Comparison of ENCODE assay signal across 13 cellular contexts in the genomic region with DNA sequence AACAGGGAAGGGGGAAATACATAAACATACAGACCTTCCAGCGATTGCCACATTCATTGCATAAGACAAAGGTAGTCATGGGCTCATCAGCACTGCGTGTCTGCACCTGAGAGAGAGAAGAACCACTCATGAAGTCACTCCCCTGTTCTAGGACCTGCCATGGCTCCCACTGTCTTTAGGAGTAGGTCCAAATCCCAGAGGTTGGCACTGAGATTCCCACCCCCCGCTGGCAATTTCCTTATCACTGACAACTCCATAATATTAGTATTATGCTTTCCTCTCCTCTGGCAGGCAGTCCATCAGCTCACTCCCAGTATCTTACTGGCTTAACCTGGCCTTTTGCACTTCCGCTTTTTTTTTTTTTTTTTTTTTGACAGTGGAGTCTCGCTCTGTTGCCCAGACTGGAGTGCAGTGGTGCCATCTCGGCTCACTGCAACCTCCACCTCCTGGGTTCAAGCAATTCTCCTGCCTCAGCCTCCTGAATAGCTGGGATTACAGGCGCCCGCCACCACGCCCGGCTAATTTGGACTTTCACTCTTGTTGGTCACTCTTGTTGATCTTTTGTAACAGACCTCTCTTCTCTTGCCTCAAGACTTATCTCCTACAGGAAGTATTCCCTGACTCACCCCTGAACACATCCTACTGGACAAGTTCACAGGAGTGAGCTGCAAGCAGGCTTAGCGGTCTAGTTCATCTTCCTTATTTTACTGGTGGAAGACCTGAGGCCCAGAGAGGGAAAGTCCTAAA. TPM values are rescaled to one million over a fixed set of nuclear protein-coding genes. Genes with fewer than 3 reads are reported as not detected.
DNase-seq lines count a peak whose midpoint lies in the region; ATAC-seq and TF ChIP-seq lines count a peak whose summit lies in the region.
"Had no signal": no experiment of that assay in that cellular context is flagged by ENCODE, and none has a peak within 500 bp of the region (broad histone marks: within the 10 kb centered on the region; RNA-seq: fewer than 3 reads in every experiment).

No MANE protein-coding gene starts in this region.

- peaks cover 17% of the 10 kb centered on the region for H3K4me1 ChIP-seq in lower lobe of right lung

- no peaks in the 10 kb centered on the region for H3K27me3 ChIP-seq in lower lobe of right lung (ENCODE audit: low read depth)

- peak; percentile 76 for DNase-seq in Caki2 (ENCODE audit: low read depth)
- DNase-seq in NCI-H460 (ENCODE audit: extremely low read depth, low read depth), result peak; percentile 22
- peak; percentile 79 to 87 for DNase-seq in cardiac fibroblast (ENCODE audit: low read depth in 2 of 2)
- no peak for DNase-seq in lower lobe of right lung
- DNase-seq in putamen (ENCODE audit: low spot score), result no peak
- no peak for DNase-seq in LoVo (ENCODE audit: low spot score)
- DNase-seq in KG1 (lab: John Stamatoyannopoulos, UW), result no peak
- DNase-seq: activated T-cell treated with anti-CD3 and anti-CD28 coated beads, Interleukin-2, amount 50 U/mL, for 4 hours; Kasumi-1; NCI-H774; stimulated activated CD4-positive, alpha-beta T cell treated with anti-CD3 and anti-CD28 coated beads, Interleukin-1b, Interleukin-23, amount 100 ng/mL, for 48 hours; T1000 had no signal

- peak overlapping the region; percentile 36 for H3K27ac ChIP-seq in lower lobe of right lung

- no peak for TF ChIP-seq CTCF in cardiac fibroblast (IDR thresholded peaks at IDR 0.05; ENCODE audit: low read depth, low read length)
- TF ChIP-seq CTCF in lower lobe of right lung (IDR thresholded peaks at IDR 0.05), result no peak

- no peaks in the 10 kb centered on the region for H3K9me3 ChIP-seq in lower lobe of right lung

- ATAC-seq in lower lobe of right lung, result peak in 1 of 2 donors; percentile 10
- no peak for ATAC-seq in GM18505 (IDR thresholded peaks at IDR 0.05; ENCODE audit: unreplicated experiment)
- ATAC-seq: activated T-cell treated with anti-CD3 and anti-CD28 coated beads, Interleukin-2, amount 50 U/mL, for 4 hours had no signal

- in situ Hi-C loops in Caki2 (cut with HindIII; ENCODE audit: low pct_unique_long_range_greater_than_20kb, low sequenced_read_pairs), result no loop called here

- H3K4me3 ChIP-seq in cardiac fibroblast (replicated peaks in 1 of 2; ENCODE audit: low read depth in 2 of 2, low read length in 2 of 2) (no peak overlapping the region), lower lobe of right lung (no peak overlapping the region)

- H3K36me3 ChIP-seq in lower lobe of right lung, result peaks cover 25% of the 10 kb centered on the region

- TF ChIP-seq POLR2A in GM18505 (IDR thresholded peaks at IDR 0.05; ENCODE audit: borderline replicate concordance, extremely low read depth, insufficient read depth, insufficient read length), result no peak

- intact Hi-C loops in lower lobe of right lung (cut with DNase I), result no loop called here

RNA-seq across cellular contexts. Expression of a gene that starts 14.8 kb away (rescaled TPM):
- total RNA-seq in Caki2 (2014; rRNA removed; shearing (Covaris generic); ENCODE audit: low replicate concordance), result 11.6 and 16.4 TPM in 2 replicates
- total RNA-seq in NCI-H460 (2014; rRNA removed; shearing (Covaris generic)), result 5.5 and 5.9 TPM in 2 replicates
- polyA plus RNA-seq in NCI-H460 (2014; cell fraction: nucleus; rRNA removed), result 2.1 and 2.9 TPM in 2 replicates
- total RNA-seq in lower lobe of right lung, result 11.6 TPM

RNA-seq across cellular contexts. Expression of a gene that starts 40.1 kb away (rescaled TPM):
- 0.41 and 1.5 TPM in 2 replicates for total RNA-seq in Caki2 (2014; rRNA removed; shearing (Covaris generic); ENCODE audit: low replicate concordance)
- total RNA-seq in NCI-H460 (2014; rRNA removed; shearing (Covaris generic)), result 0.20 and 0.27 TPM in 2 replicates
- 0.36 and 1.2 TPM in 2 replicates for polyA plus RNA-seq in NCI-H460 (2014; cell fraction: nucleus; rRNA removed)
- 41.9 TPM for total RNA-seq in lower lobe of right lung

RNA-seq across cellular contexts. Expression of a gene that starts 40.4 kb away (rescaled TPM):
- 89.1 and 92.1 TPM in 2 replicates for total RNA-seq in Caki2 (2014; rRNA removed; shearing (Covaris generic); ENCODE audit: low replicate concordance)
- total RNA-seq in NCI-H460 (2014; rRNA removed; shearing (Covaris generic)), result 115 and 128 TPM in 2 replicates
- 119 and 131 TPM in 2 replicates for polyA plus RNA-seq in NCI-H460 (2014; cell fraction: nucleus; rRNA removed)
- 84.9 TPM for total RNA-seq in lower lobe of right lung

Comparison
In these comparisons a context has a peak if more than half of its experiments do, and no peak if none do; other contexts are left out.
1. DNase-seq: peak in Caki2 (single experiment), NCI-H460 (single experiment) and cardiac fibroblast (2 of 2); none in lower lobe of right lung (single experiment), putamen (single experiment), LoVo (single experiment) and KG1 (single experiment).
2. RNA of a gene that starts 40.1 kb away (total RNA-seq): 41.9 TPM in lower lobe of right lung (single experiment); 0.41 to 1.5 TPM in Caki2 and 0.20 to 0.27 TPM in NCI-H460; every median in the first group is over 10 times any median in the second.